In genomic region chr11:65454696-65455456, GRCh38 we compare ENCODE assay signal across 8 cellular contexts.
DNase-seq lines count a peak whose midpoint lies in the region; ATAC-seq and TF ChIP-seq lines count a peak whose summit lies in the region.

No MANE protein-coding gene starts in this region.

- H3K4me1 ChIP-seq in MM.1S (ENCODE audit: low read length): peaks cover 4% of the 10 kb centered on the region

- DNase-seq in GM03348 (ENCODE audit: low spot score) (peak; percentile 95), MM.1S (peak; percentile 86), T-helper 22 cell (ENCODE audit: low read depth) (peak; percentile 68), astrocyte of the cerebellum (ENCODE audit: low read depth) (no peak), hypothalamus (lab: John Stamatoyannopoulos, UW) (peak in 47 of 51 donors; percentile 46 to 91 (median 79)), skeletal muscle cell (ENCODE audit: low read depth) (no peak), kidney glomerular epithelial cell (lab: John Stamatoyannopoulos, UW) (no peak)

- no peaks in the 10 kb centered on the region for H3K9me2 ChIP-seq in MM.1S (replicated peaks; ENCODE audit: insufficient read depth, low read length)

- TF ChIP-seq CTCF in MM.1S (IDR thresholded peaks at IDR 0.05; ENCODE audit: low read length) (peak; percentile 26; the same call in 1 of the 2 replicates), astrocyte of the cerebellum (IDR thresholded peaks at IDR 0.05; ENCODE audit: low read depth, low read length, missing control alignments) (no peak)

- peak; percentile 92 for ATAC-seq in GM21825 (IDR thresholded peaks at IDR 0.05; ENCODE audit: unreplicated experiment)

- H3K27me3 ChIP-seq in MM.1S (replicated peaks; ENCODE audit: insufficient read depth, low read length): no peaks in the 10 kb centered on the region

- H3K4me3 ChIP-seq in MM.1S (ENCODE audit: low read length) (peak overlapping the region; percentile 82), astrocyte of the cerebellum (ENCODE audit: low read depth, low read length) (peak overlapping the region; percentile 52), skeletal muscle cell (ENCODE audit: low read depth, low read length) (peak overlapping the region; percentile 51)

- H3K36me3 ChIP-seq in MM.1S (replicated peaks; ENCODE audit: insufficient read depth, low read length): no peaks in the 10 kb centered on the region

- H3K9me3 ChIP-seq in MM.1S (replicated peaks; ENCODE audit: insufficient read depth, low read length): no peaks in the 10 kb centered on the region

- H3K27ac ChIP-seq in MM.1S (ENCODE audit: low read length): no peak overlapping the region; the same call in 1 of the 2 replicates

- H3K79me2 ChIP-seq in MM.1S (ENCODE audit: low read length): peaks cover 8% of the 10 kb centered on the region

- H4K20me1 ChIP-seq in MM.1S (ENCODE audit: insufficient read depth, low read length): no peaks in the 10 kb centered on the region

- peak overlapping the region; percentile 89 for H3K4me2 ChIP-seq in MM.1S (ENCODE audit: low read depth, low read length)

- H3K9ac ChIP-seq in MM.1S (ENCODE audit: low read length): peak overlapping the region; percentile 69

- in situ Hi-C loops in astrocyte of the cerebellum (cut with HindIII; ENCODE audit: low sequenced_read_pairs): no loop called here

- peak overlapping the region; percentile 92 for H2AFZ ChIP-seq in MM.1S (ENCODE audit: low read length)

- H3F3A ChIP-seq in MM.1S (ENCODE audit: insufficient read depth, low read length): no peaks in the 10 kb centered on the region

Comparison
In these comparisons a context has a peak if more than half of its experiments do, and no peak if none do; other contexts are left out.
1. DNase-seq: peak in GM03348 (single experiment), MM.1S (single experiment), T-helper 22 cell (single experiment) and hypothalamus (47 of 51); none in astrocyte of the cerebellum (single experiment), skeletal muscle cell (single experiment) and kidney glomerular epithelial cell (single experiment).
2. Peak in every context shown above with its lines, with median percentiles within 50 percentile points of each other: H3K4me3 ChIP-seq.